Comparison of ENCODE assay signal across 1 cellular context in the genomic region with DNA sequence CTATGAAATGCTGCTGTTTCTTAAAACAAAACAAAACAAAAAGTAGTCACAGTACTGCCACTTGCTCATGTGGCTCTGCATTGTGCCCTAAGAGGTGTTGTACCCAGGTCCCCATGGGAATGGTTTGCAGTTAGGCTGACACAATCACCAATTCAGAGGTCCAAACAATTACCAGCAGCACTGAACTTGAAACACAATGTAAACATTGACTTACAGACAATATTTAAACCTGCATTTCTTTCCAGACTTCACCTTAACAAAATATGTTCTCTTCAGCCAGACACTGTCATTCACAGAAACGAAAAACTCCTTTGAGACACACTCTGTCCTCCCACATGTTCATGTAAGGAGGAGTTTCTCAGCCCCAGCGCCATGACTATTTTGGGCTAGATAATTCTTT.
TF ChIP-seq lines count a peak whose summit lies in the region.

No MANE protein-coding gene starts in this region.

TF ChIP-seq in HepG2, 621 proteins besides CTCF, POLR2A, EP300 and RAD21 (continued from another document):
- TF ChIP-seq, protein P1, sequence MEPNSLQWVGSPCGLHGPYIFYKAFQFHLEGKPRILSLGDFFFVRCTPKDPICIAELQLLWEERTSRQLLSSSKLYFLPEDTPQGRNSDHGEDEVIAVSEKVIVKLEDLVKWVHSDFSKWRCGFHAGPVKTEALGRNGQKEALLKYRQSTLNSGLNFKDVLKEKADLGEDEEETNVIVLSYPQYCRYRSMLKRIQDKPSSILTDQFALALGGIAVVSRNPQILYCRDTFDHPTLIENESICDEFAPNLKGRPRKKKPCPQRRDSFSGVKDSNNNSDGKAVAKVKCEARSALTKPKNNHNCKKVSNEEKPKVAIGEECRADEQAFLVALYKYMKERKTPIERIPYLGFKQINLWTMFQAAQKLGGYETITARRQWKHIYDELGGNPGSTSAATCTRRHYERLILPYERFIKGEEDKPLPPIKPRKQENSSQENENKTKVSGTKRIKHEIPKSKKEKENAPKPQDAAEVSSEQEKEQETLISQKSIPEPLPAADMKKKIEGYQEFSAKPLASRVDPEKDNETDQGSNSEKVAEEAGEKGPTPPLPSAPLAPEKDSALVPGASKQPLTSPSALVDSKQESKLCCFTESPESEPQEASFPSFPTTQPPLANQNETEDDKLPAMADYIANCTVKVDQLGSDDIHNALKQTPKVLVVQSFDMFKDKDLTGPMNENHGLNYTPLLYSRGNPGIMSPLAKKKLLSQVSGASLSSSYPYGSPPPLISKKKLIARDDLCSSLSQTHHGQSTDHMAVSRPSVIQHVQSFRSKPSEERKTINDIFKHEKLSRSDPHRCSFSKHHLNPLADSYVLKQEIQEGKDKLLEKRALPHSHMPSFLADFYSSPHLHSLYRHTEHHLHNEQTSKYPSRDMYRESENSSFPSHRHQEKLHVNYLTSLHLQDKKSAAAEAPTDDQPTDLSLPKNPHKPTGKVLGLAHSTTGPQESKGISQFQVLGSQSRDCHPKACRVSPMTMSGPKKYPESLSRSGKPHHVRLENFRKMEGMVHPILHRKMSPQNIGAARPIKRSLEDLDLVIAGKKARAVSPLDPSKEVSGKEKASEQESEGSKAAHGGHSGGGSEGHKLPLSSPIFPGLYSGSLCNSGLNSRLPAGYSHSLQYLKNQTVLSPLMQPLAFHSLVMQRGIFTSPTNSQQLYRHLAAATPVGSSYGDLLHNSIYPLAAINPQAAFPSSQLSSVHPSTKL (CRISPR knock-in tag; IDR thresholded peaks at IDR 0.05), result peak; percentile 75
- TF ChIP-seq HNF4A (CRISPR knock-in tag; IDR thresholded peaks at IDR 0.05), result peak; percentile 58
- peak; percentile 44 for TF ChIP-seq PAXIP1 (CRISPR knock-in tag; conservative IDR thresholded peaks at IDR 0.05)
- TF ChIP-seq MIER2 (CRISPR knock-in tag; IDR thresholded peaks at IDR 0.05), result 0 out of 2 replicates have a peak, but pooled peaks have one; percentile 30
- TF ChIP-seq ZNF282 (IDR thresholded peaks at IDR 0.05; ENCODE audit: partially characterized antibody), result no peak
- TF ChIP-seq ZNF251 (CRISPR knock-in tag; IDR thresholded peaks at IDR 0.05), result no peak
- TF ChIP-seq ZNF83 (CRISPR knock-in tag; IDR thresholded peaks at IDR 0.05; ENCODE audit: borderline replicate concordance), result no peak
- no peak for TF ChIP-seq MXD4 (CRISPR knock-in tag; IDR thresholded peaks at IDR 0.05)
- no peak for TF ChIP-seq ZNF605 (CRISPR knock-in tag; IDR thresholded peaks at IDR 0.05)
- peak; percentile 31; the same call in 1 of the 2 replicates for TF ChIP-seq RFX1 (IDR thresholded peaks at IDR 0.05)
- 0 out of 2 replicates have a peak, but pooled peaks have one; percentile 16 for TF ChIP-seq FOXK1 (CRISPR knock-in tag; IDR thresholded peaks at IDR 0.05; ENCODE audit: borderline replicate concordance, low read depth)
- TF ChIP-seq SNAPC5 (CRISPR knock-in tag; IDR thresholded peaks at IDR 0.05; ENCODE audit: borderline replicate concordance), result no peak
- TF ChIP-seq MIXL1 (CRISPR knock-in tag; IDR thresholded peaks at IDR 0.05), result 0 out of 2 replicates have a peak, but pooled peaks have one; percentile 32
- no peak for TF ChIP-seq ZNF781 (CRISPR knock-in tag; IDR thresholded peaks at IDR 0.05; ENCODE audit: borderline replicate concordance, not compliant biosample characterization)
- TF ChIP-seq, protein P2, sequence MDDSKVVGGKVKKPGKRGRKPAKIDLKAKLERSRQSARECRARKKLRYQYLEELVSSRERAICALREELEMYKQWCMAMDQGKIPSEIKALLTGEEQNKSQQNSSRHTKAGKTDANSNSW (CRISPR knock-in tag; IDR thresholded peaks at IDR 0.05; ENCODE audit: borderline replicate concordance), result no peak
- no peak for TF ChIP-seq ZNF382 (CRISPR knock-in tag; IDR thresholded peaks at IDR 0.05; ENCODE audit: borderline replicate concordance)
- no peak for TF ChIP-seq SOX6 (IDR thresholded peaks at IDR 0.05)
- TF ChIP-seq SOX6 (CRISPR knock-in tag; IDR thresholded peaks at IDR 0.05), result peak; percentile 76
- no peak for TF ChIP-seq KAT8 (CRISPR knock-in tag; IDR thresholded peaks at IDR 0.05)
- no peak for TF ChIP-seq HNRNPH1 (optimal IDR thresholded peaks at IDR 0.05; ENCODE audit: low read depth, low read length)
- no peak for TF ChIP-seq CREB1 (IDR thresholded peaks at IDR 0.05)
- peak; percentile 34; the same call in 1 of the 2 replicates for TF ChIP-seq CREB1 (CRISPR knock-in tag; IDR thresholded peaks at IDR 0.05)
- no peak for TF ChIP-seq MYC (CRISPR knock-in tag; IDR thresholded peaks at IDR 0.05; ENCODE audit: borderline replicate concordance)
- peak; percentile 21 for TF ChIP-seq TEAD3 (CRISPR knock-in tag; optimal IDR thresholded peaks at IDR 0.05; ENCODE audit: borderline replicate concordance)
- TF ChIP-seq GLMP (CRISPR knock-in tag; IDR thresholded peaks at IDR 0.05; ENCODE audit: borderline replicate concordance), result no peak
- TF ChIP-seq, protein P3, sequence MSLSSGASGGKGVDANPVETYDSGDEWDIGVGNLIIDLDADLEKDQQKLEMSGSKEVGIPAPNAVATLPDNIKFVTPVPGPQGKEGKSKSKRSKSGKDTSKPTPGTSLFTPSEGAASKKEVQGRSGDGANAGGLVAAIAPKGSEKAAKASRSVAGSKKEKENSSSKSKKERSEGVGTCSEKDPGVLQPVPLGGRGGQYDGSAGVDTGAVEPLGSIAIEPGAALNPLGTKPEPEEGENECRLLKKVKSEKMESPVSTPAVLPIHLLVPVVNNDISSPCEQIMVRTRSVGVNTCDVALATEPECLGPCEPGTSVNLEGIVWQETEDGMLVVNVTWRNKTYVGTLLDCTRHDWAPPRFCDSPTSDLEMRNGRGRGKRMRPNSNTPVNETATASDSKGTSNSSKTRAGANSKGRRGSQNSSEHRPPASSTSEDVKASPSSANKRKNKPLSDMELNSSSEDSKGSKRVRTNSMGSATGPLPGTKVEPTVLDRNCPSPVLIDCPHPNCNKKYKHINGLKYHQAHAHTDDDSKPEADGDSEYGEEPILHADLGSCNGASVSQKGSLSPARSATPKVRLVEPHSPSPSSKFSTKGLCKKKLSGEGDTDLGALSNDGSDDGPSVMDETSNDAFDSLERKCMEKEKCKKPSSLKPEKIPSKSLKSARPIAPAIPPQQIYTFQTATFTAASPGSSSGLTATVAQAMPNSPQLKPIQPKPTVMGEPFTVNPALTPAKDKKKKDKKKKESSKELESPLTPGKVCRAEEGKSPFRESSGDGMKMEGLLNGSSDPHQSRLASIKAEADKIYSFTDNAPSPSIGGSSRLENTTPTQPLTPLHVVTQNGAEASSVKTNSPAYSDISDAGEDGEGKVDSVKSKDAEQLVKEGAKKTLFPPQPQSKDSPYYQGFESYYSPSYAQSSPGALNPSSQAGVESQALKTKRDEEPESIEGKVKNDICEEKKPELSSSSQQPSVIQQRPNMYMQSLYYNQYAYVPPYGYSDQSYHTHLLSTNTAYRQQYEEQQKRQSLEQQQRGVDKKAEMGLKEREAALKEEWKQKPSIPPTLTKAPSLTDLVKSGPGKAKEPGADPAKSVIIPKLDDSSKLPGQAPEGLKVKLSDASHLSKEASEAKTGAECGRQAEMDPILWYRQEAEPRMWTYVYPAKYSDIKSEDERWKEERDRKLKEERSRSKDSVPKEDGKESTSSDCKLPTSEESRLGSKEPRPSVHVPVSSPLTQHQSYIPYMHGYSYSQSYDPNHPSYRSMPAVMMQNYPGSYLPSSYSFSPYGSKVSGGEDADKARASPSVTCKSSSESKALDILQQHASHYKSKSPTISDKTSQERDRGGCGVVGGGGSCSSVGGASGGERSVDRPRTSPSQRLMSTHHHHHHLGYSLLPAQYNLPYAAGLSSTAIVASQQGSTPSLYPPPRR (CRISPR knock-in tag; IDR thresholded peaks at IDR 0.05; ENCODE audit: borderline replicate concordance), result peak; percentile 42; the same call in 1 of the 2 replicates
- TF ChIP-seq FOXP1 (IDR thresholded peaks at IDR 0.05), result no peak
- TF ChIP-seq FOXP1 (CRISPR knock-in tag; IDR thresholded peaks at IDR 0.05), result peak; percentile 35; the same call in 1 of the 2 replicates
- TF ChIP-seq ZNF569 (CRISPR knock-in tag; IDR thresholded peaks at IDR 0.05; ENCODE audit: borderline replicate concordance), result no peak
- peak; percentile 53; the same call in 1 of the 2 replicates for TF ChIP-seq NCOR1 (IDR thresholded peaks at IDR 0.05; ENCODE audit: borderline replicate concordance, low read length)
